ENCODE assay signal across 13 cellular contexts in the genomic region with DNA sequence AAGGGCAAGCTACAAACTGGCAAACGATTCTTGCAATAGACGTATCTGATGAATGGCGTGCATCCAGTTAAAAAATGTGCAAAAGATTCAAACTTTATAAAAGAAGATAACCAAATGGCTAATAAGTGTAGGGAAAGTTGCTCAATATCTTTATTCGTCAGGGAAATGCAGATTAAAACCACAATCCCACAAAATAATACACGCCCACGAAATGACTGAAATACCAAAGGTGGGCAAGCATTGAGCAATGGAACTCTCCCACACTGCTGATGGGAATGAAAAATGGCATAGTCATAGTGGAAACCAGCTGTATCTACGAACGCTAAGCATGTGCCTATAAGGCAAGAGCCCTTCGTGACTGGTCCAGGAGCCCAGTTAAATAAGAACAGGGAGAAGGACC.
DNase-seq lines count a peak whose midpoint lies in the region; ATAC-seq and TF ChIP-seq lines count a peak whose summit lies in the region.
"Had no signal": no experiment of that assay in that cellular context is flagged by ENCODE, and none has a peak within 500 bp of the region (broad histone marks: within the 10 kb centered on the region; RNA-seq: fewer than 3 reads in every experiment).

No MANE protein-coding gene starts in this region.

- no peaks in the 10 kb centered on the region for H3K27me3 ChIP-seq in ACC112 (ENCODE audit: insufficient read depth, low read length)
- H3K27me3 ChIP-seq in esophagus muscularis mucosa, result peaks cover 0 to 49% (median 0%) of the 10 kb centered on the region in 4 donors

- H3K79me2 ChIP-seq in ACC112 (ENCODE audit: control insufficient read depth, insufficient read depth, low read length, unreplicated experiment), result no peaks in the 10 kb centered on the region

- H3K4me3 ChIP-seq in ACC112 (ENCODE audit: low read depth, low read length) (no peak overlapping the region; the same call in 1 of the 2 replicates), fibroblast of villous mesenchyme (ENCODE audit: low read depth, low read length) (no peak overlapping the region), esophagus muscularis mucosa (no peak overlapping the region)

- peak overlapping the region; percentile 39 for H2AFZ ChIP-seq in ACC112 (ENCODE audit: low read length, unreplicated experiment)

- no peak for TF ChIP-seq EP300 in esophagus muscularis mucosa (IDR thresholded peaks at IDR 0.05)

- TF ChIP-seq CTCF in fibroblast of villous mesenchyme (IDR thresholded peaks at IDR 0.05; ENCODE audit: insufficient read depth, low read depth, low read length) (no peak), esophagus muscularis mucosa (IDR thresholded peaks at IDR 0.05) (no peak)

- DNase-seq in HCEC 1CT (peak; percentile 97), T1000 (lab: John Stamatoyannopoulos, UW) (peak; percentile 26), fibroblast of villous mesenchyme (ENCODE audit: low read depth) (peak; percentile 85), NCI-H2107 (lab: John Stamatoyannopoulos, UW) (no peak), esophagus muscularis mucosa (ENCODE audit: extremely low spot score) (no peak)
- DNase-seq: ACHN; activated naive CD4-positive, alpha-beta T cell treated with Interleukin-2 at 50 U/mL for 16 hours; NCI-H1048; NCI-H748 treated with DMSO at 0.1 percent for 48 hours had no signal

- H3K27ac ChIP-seq in ACC112 (ENCODE audit: low read depth, low read length) (peak overlapping the region; percentile 100), esophagus muscularis mucosa (replicated peaks in 1 of 4) (no peak overlapping the region)

- no peak for TF ChIP-seq POLR2A in esophagus muscularis mucosa (IDR thresholded peaks at IDR 0.05; ENCODE audit: low read depth)

- H3K4me1 ChIP-seq in ACC112 (ENCODE audit: control insufficient read depth, insufficient read depth, low read length, unreplicated experiment) (peaks cover 55% of the 10 kb centered on the region), esophagus muscularis mucosa (no peaks in the 10 kb centered on the region)

- H3K36me3 ChIP-seq in ACC112 (ENCODE audit: insufficient read depth, low read length) (peaks cover 3% of the 10 kb centered on the region; the same call in 1 of the 2 replicates), esophagus muscularis mucosa (no peaks in the 10 kb centered on the region)

- no peaks in the 10 kb centered on the region for H3K9me3 ChIP-seq in esophagus muscularis mucosa

- no peak for ATAC-seq in HG02840 (IDR thresholded peaks at IDR 0.05; ENCODE audit: low FRiP score, unreplicated experiment)
- no peak for ATAC-seq in GM18909 (IDR thresholded peaks at IDR 0.05; ENCODE audit: poor library complexity, unreplicated experiment)
- ATAC-seq: HCT116 had no signal

- intact Hi-C loops in esophagus muscularis mucosa (cut with DNase I), result no loop called here

- 58% methylated on average over 9 of the region's 9 CpGs for whole genome bisulfite sequencing in esophagus muscularis mucosa

Comparison
In these comparisons a context has a peak if more than half of its experiments do, and no peak if none do; other contexts are left out.
1. DNase-seq: peak in HCEC 1CT (single experiment), T1000 (single experiment) and fibroblast of villous mesenchyme (single experiment); none in NCI-H2107 (single experiment) and esophagus muscularis mucosa (single experiment).